12 cellular contexts compared by ENCODE assay signal in the genomic region with DNA sequence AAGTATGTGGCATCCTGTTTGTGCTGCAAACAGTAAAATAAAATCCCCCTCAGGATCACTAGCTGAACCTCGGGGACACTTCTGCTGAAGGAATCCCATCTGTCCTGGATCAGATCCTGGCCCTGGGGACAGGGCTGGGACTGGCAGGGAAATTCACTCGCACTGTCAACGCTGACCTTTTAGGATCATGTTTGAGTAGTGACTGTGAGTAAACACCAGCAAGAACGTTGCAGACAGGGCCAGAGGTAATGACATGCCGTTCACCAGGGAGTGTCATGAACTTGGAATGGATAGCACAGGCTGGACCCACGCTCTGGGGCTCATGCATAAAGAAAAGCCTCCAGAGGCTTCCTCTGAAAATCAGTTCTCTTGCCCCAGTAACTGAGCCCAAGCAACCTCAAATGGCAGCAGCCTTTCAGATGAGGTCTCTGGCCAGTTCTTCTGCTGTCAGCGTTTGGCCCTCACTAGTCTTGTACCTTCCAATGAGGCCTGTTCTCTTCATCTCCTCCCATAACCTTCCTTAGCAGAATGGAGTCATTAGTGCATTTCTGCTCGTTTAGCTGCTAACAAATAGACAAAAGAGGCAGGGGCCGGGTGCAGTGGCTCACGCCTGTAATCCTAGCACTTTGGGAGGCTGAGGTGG. TPM values are rescaled to one million over a fixed set of nuclear protein-coding genes. Genes with fewer than 3 reads are reported as not detected.
A peak's percentile ranks its signal among the peaks of the same experiment; 100 is the strongest.
DNase-seq lines count a peak whose midpoint lies in the region; ATAC-seq and TF ChIP-seq lines count a peak whose summit lies in the region.
"Had no signal": no experiment of that assay in that cellular context is flagged by ENCODE, and none has a peak within 500 bp of the region (broad histone marks: within the 10 kb centered on the region; RNA-seq: fewer than 3 reads in every experiment).

No MANE protein-coding gene starts in this region.

- H3F3A ChIP-seq in PC-9 (ENCODE audit: insufficient read depth, low read depth) = no peaks in the 10 kb centered on the region; the same call in 1 of the 2 replicates

- H3K4me2 ChIP-seq in PC-9 = peak overlapping the region; percentile 53

- BruUV-seq in PC-9 (replicated peaks; lab: Mats Ljungman, UMichigan) = no TSS peak

- no peaks in the 10 kb centered on the region for H3K9me2 ChIP-seq in PC-9 (ENCODE audit: insufficient read depth)

- ATAC-seq in HG02759 (IDR thresholded peaks at IDR 0.05; ENCODE audit: unreplicated experiment) = no peak

- no peaks in the 10 kb centered on the region for H3K79me2 ChIP-seq in PC-9 (ENCODE audit: low read depth)

- H3K4me1 ChIP-seq in PC-9 (replicated peaks; ENCODE audit: insufficient read depth) = peaks cover 27% of the 10 kb centered on the region
- peaks cover 8% of the 10 kb centered on the region for H3K4me1 ChIP-seq in iPS-15b (ENCODE audit: control insufficient read depth, insufficient read depth, low read length)
- peaks cover 5 to 26% (median 21%) of the 10 kb centered on the region in 5 donors for H3K4me1 ChIP-seq in subcutaneous abdominal adipose tissue (ENCODE audit: control insufficient read depth in 5 of 5, insufficient read depth in 5 of 5, low read length in 5 of 5)

- TF ChIP-seq CTCF in PC-9 (conservative IDR thresholded peaks at IDR 0.05) = no peak

- H3K9ac ChIP-seq in iPS-15b (ENCODE audit: low read depth, low read length) (peak overlapping the region; percentile 24), subcutaneous abdominal adipose tissue (ENCODE audit: low read length in 5 of 5) (peak overlapping the region in 3 of 5 donors; percentile 10 to 67 (median 43))

- DNase-seq in DMS 273 (lab: John Stamatoyannopoulos, UW; ENCODE audit: unreplicated experiment) = peak; percentile 38
- DNase-seq in DMS 273 treated with DMSO at 0.1 percent for 48 hours (lab: John Stamatoyannopoulos, UW) = no peak
- DNase-seq in PC-9 = peak in 1 of 2 experiments; percentile 85
- no peak for DNase-seq in activated CD4-positive, alpha-beta T cell treated with anti-CD3 and anti-CD28 coated beads for 4 hours
- no peak for DNase-seq in NCI-H82 treated with DMSO at 0.1 percent for 48 hours (lab: John Stamatoyannopoulos, UW; ENCODE audit: unreplicated experiment)
- DNase-seq: activated naive CD8-positive, alpha-beta T cell treated with anti-CD3 and anti-CD28 coated beads, Interleukin-2, amount 10 ng/mL, durations not matched to agents 7 days and 5 days; KG1 had no signal

- POLR2A ChIA-PET in PC-9 (lab: Charles Lee; ENCODE audit: unreplicated experiment) = no interaction called here

- CTCF ChIA-PET in PC-9 (lab: Charles Lee) = interaction anchor here (0.7 kb wide), 1 partner anchor 289 kb away, joined by 4 read pairs; no protein-coding TSS in a partner anchor

- H3K4me3 ChIP-seq in PC-9 (no peak overlapping the region), iPS-15b (ENCODE audit: low read depth, low read length) (no peak overlapping the region), subcutaneous abdominal adipose tissue (ENCODE audit: low read depth in 1 of 5, low read length in 5 of 5) (peak overlapping the region; percentile 26 to 59 (median 48))

- H3K36me3 ChIP-seq in PC-9 (ENCODE audit: low read depth) = no peaks in the 10 kb centered on the region
- no peaks in the 10 kb centered on the region for H3K36me3 ChIP-seq in iPS-15b (ENCODE audit: control insufficient read depth, insufficient read depth, low read length)
- H3K36me3 ChIP-seq in subcutaneous abdominal adipose tissue (ENCODE audit: control insufficient read depth in 5 of 5, insufficient read depth in 5 of 5, low read length in 5 of 5) = no peaks in the 10 kb centered on the region

- H4K20me1 ChIP-seq in PC-9 (ENCODE audit: insufficient read depth) = no peaks in the 10 kb centered on the region

- H3K27ac ChIP-seq in PC-9 (peak overlapping the region; percentile 34; the same call in 1 of the 2 replicates), subcutaneous abdominal adipose tissue (ENCODE audit: low read depth, low read length) (peak overlapping the region; percentile 92)

- H3K27me3 ChIP-seq in PC-9 (ENCODE audit: insufficient read depth, low read depth) (no peaks in the 10 kb centered on the region), iPS-15b (ENCODE audit: control insufficient read depth, insufficient read depth, low read length) (no peaks in the 10 kb centered on the region), subcutaneous abdominal adipose tissue (ENCODE audit: control insufficient read depth in 5 of 5, insufficient read depth in 4 of 5, low read length in 5 of 5) (no peaks in the 10 kb centered on the region)

- H2AFZ ChIP-seq in PC-9 = peak overlapping the region; percentile 42; the same call in 1 of the 2 replicates

- intact Hi-C loops in PC-9 (cut with micrococcal nuclease; ENCODE audit: unreplicated experiment) = no loop called here

- H3K9me3 ChIP-seq in PC-9 (ENCODE audit: insufficient read depth, low read depth) = no peaks in the 10 kb centered on the region
- no peaks in the 10 kb centered on the region for H3K9me3 ChIP-seq in iPS-15b (ENCODE audit: control insufficient read depth, insufficient read depth, low read length)
- H3K9me3 ChIP-seq in subcutaneous abdominal adipose tissue (ENCODE audit: control insufficient read depth in 5 of 5, low read length in 5 of 5) = no peaks in the 10 kb centered on the region

RNA-seq across cellular contexts. Expression of a gene that starts 51.0 kb away (rescaled TPM):
- total RNA-seq in PC-9 (2021) = 13.4 and 16.5 TPM in 2 replicates
- total RNA-seq: A172; activated naive CD8-positive, alpha-beta T cell treated with anti-CD3 and anti-CD28 coated beads, Interleukin-2, amount 10 ng/mL, durations not matched to agents 7 days and 5 days; subcutaneous adipose tissue had no signal

Comparison
In these comparisons a context has a peak if more than half of its experiments do, and no peak if none do; other contexts are left out.
1. H3K4me3 ChIP-seq: peak in subcutaneous abdominal adipose tissue (5 of 5); none in PC-9 (single experiment) and iPS-15b (single experiment).